1 cellular context compared by ENCODE assay signal in genomic region chr20:4637081-4637797, GRCh38.
TF ChIP-seq lines count a peak whose summit lies in the region.

No MANE protein-coding gene starts in this region.

TF ChIP-seq in GM23338, 12 proteins besides CTCF, POLR2A, EP300 and RAD21 (continued from another document):
- TF ChIP-seq ZNF462 (CRISPR knock-in tag; IDR thresholded peaks at IDR 0.05) (no peak), EZH2phosphoT487 (IDR thresholded peaks at IDR 0.05; ENCODE audit: unreplicated experiment) (no peak), POLR2AphosphoS5 (IDR thresholded peaks at IDR 0.05; ENCODE audit: low read depth) (no peak), ETS1 (IDR thresholded peaks at IDR 0.05) (no peak), CREB1 (CRISPR knock-in tag; IDR thresholded peaks at IDR 0.05; ENCODE audit: low read depth) (no peak), ZNF114 (CRISPR knock-in tag; IDR thresholded peaks at IDR 0.05) (no peak), NANOG (IDR thresholded peaks at IDR 0.05; ENCODE audit: borderline replicate concordance) (no peak), REST (IDR thresholded peaks at IDR 0.05; ENCODE audit: unreplicated experiment) (no peak), JUNB (IDR thresholded peaks at IDR 0.05; ENCODE audit: unreplicated experiment) (no peak)
